In the genomic region with DNA sequence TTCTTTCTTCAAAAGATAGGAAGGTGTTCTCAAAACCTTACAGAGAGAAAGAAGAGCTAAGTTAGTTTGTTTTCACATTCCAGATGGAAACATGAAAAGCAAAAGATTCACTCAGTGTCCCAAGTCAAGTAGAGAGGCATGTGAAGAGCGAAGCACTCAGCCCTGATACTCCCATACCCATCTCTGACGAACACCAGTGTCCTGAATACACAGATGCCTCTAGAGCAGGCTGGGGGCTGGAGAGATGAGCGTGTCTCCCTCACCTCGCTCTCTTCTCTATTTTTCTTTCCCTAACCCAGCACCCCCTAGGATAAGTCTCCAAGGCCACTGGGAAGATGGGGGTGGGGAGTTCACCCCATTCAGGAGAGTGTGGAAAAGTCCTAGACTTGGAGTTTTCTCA, we compare ENCODE assay signal across 18 cellular contexts.
"Had no signal": no experiment of that assay in that cellular context is flagged by ENCODE, and none has a peak within 500 bp of the region (broad histone marks: within the 10 kb centered on the region; RNA-seq: fewer than 3 reads in every experiment).

No MANE protein-coding gene starts in this region.

- ATAC-seq: gastroesophageal sphincter; psoas muscle; stimulated activated naive CD8-positive, alpha-beta T cell treated with anti-CD3 and anti-CD28 coated beads, Interleukin-15, Interleukin-2, amounts not matched to agents 100 U/mL and 50 U/mL, for 24 hours had no signal

- DNase-seq: effector memory CD4-positive, alpha-beta T cell; esophagus squamous epithelium; foreskin fibroblast; glutamatergic neuron; immature natural killer cell; naive B cell; occipital lobe; psoas muscle; retina; stimulated activated CD4-positive, alpha-beta T cell treated with anti-CD3 and anti-CD28 coated beads, Interleukin-12 subunit alpha, Interleukin-12 subunit beta, amount 100 ng/mL, for 4 hours; stimulated activated naive CD8-positive, alpha-beta T cell treated with anti-CD3 and anti-CD28 coated beads, Interleukin-15, Interleukin-2, amounts not matched to agents 100 U/mL and 50 U/mL, for 24 hours; tibial artery had no signal

- H3K9me3 Mint-ChIP-seq: immature natural killer cell had no signal

- H3K4me3 ChIP-seq: esophagus squamous epithelium, gastroesophageal sphincter, pancreas, psoas muscle, suprapubic skin, tibial artery had no signal

- H3K9me3 ChIP-seq: esophagus squamous epithelium, gastroesophageal sphincter, pancreas, psoas muscle, suprapubic skin, tibial artery had no signal

- H3K27me3 ChIP-seq: pancreas, suprapubic skin, tibial artery had no signal

- H3K4me3 Mint-ChIP-seq: immature natural killer cell, naive B cell, nephron had no signal

- FAIRE-seq: keratinocyte, pancreas, small intestine had no signal

- H3K27ac ChIP-seq: esophagus squamous epithelium, gastroesophageal sphincter, pancreas, psoas muscle, suprapubic skin, tibial artery had no signal

- H3K4me1 ChIP-seq: esophagus squamous epithelium, gastroesophageal sphincter, psoas muscle, suprapubic skin, tibial artery had no signal

- H3K4me1 Mint-ChIP-seq: immature natural killer cell, naive B cell, nephron had no signal

- H3K36me3 ChIP-seq: esophagus squamous epithelium, gastroesophageal sphincter, pancreas, suprapubic skin, tibial artery had no signal

- H3K27ac Mint-ChIP-seq: immature natural killer cell, nephron had no signal

- H3K36me3 Mint-ChIP-seq: immature natural killer cell, naive B cell had no signal
